10 cellular contexts compared by ENCODE assay signal in genomic region chr2:232603283-232603682, GRCh38. TPM values are rescaled to one million over a fixed set of nuclear protein-coding genes. Genes with fewer than 3 reads are reported as not detected.
"Had no signal": no experiment of that assay in that cellular context is flagged by ENCODE, and none has a peak within 500 bp of the region (broad histone marks: within the 10 kb centered on the region; RNA-seq: fewer than 3 reads in every experiment).

No MANE protein-coding gene starts in this region.

- FAIRE-seq: HepG2, HTR-8/SVneo had no signal

- H3K9ac ChIP-seq: KMS-11 had no signal

- H3K36me3 Mint-ChIP-seq: IgD-negative memory B cell had no signal

- ATAC-seq: HepG2 had no signal

- H3K27ac ChIP-seq: HL-60, KMS-11 had no signal

- H3K4me2 ChIP-seq: KMS-11 had no signal

- DNase-seq: IMR-90, KBM-7, KG1 had no signal

RNA-seq across cellular contexts. Expression of gene EFHD1, which starts 30.1 kb away (rescaled TPM):
- total RNA-seq: HT-29, HT1080, IMR-90 had no signal
- polyA plus RNA-seq: HepG2 had no signal
